ENCODE assay signal across 11 cellular contexts in genomic region chr15:45048784-45049631, GRCh38. TPM values are rescaled to one million over a fixed set of nuclear protein-coding genes. Genes with fewer than 3 reads are reported as not detected.
A peak's percentile ranks its signal among the peaks of the same experiment; 100 is the strongest.
DNase-seq lines count a peak whose midpoint lies in the region; ATAC-seq and TF ChIP-seq lines count a peak whose summit lies in the region.
"Had no signal": no experiment of that assay in that cellular context is flagged by ENCODE, and none has a peak within 500 bp of the region (broad histone marks: within the 10 kb centered on the region; RNA-seq: fewer than 3 reads in every experiment).

No MANE protein-coding gene starts in this region.

- peaks cover 7% of the 10 kb centered on the region for H3K36me3 Mint-ChIP-seq in effector memory CD8-positive, alpha-beta T cell (ENCODE audit: insufficient read depth)
- H3K36me3 Mint-ChIP-seq in progenitor cell of endocrine pancreas (ENCODE audit: insufficient read depth), result peaks cover 63% of the 10 kb centered on the region

- no peaks in the 10 kb centered on the region for H3F3A ChIP-seq in MM.1S (ENCODE audit: insufficient read depth, low read length)

- no peaks in the 10 kb centered on the region for H4K20me1 ChIP-seq in MM.1S (ENCODE audit: insufficient read depth, low read length)

- no peaks in the 10 kb centered on the region for H3K36me3 ChIP-seq in MM.1S (replicated peaks; ENCODE audit: insufficient read depth, low read length)
- no peaks in the 10 kb centered on the region for H3K36me3 ChIP-seq in ovary

- TF ChIP-seq EP300 in ovary (IDR thresholded peaks at IDR 0.05), result no peak

- peak overlapping the region; percentile 5; the same call in 1 of the 2 replicates for H3K4me2 ChIP-seq in MM.1S (ENCODE audit: low read depth, low read length)

- no peak overlapping the region for H2AFZ ChIP-seq in MM.1S (ENCODE audit: low read length)

- H3K9me3 ChIP-seq in MM.1S (replicated peaks; ENCODE audit: insufficient read depth, low read length) (no peaks in the 10 kb centered on the region), ovary (peaks cover 0 to 7% of the 10 kb centered on the region in 2 donors)
- H3K9me3 ChIP-seq: gastroesophageal sphincter had no signal

- 56 to 58% (median 57%) methylated on average over 7 of the region's 7 CpGs for WGBS in ovary, 3 donors

- H3K27ac ChIP-seq in MM.1S (ENCODE audit: low read length) (peak overlapping the region; percentile 31; the same call in 1 of the 2 replicates), ovary (no peak overlapping the region)
- H3K27ac ChIP-seq: gastroesophageal sphincter, WERI-Rb-1 had no signal

- H3K9me2 ChIP-seq in MM.1S (replicated peaks; ENCODE audit: insufficient read depth, low read length), result no peaks in the 10 kb centered on the region

- no peaks in the 10 kb centered on the region for H3K9me3 Mint-ChIP-seq in effector memory CD8-positive, alpha-beta T cell
- peaks cover 31% of the 10 kb centered on the region for H3K9me3 Mint-ChIP-seq in progenitor cell of endocrine pancreas (ENCODE audit: low read depth)

- H3K27ac Mint-ChIP-seq in effector memory CD8-positive, alpha-beta T cell, result no peak overlapping the region
- peak overlapping the region; percentile 95 for H3K27ac Mint-ChIP-seq in progenitor cell of endocrine pancreas

- H3K27me3 ChIP-seq in MM.1S (replicated peaks; ENCODE audit: insufficient read depth, low read length), result no peaks in the 10 kb centered on the region
- H3K27me3 ChIP-seq in ovary, result no peaks in the 10 kb centered on the region
- H3K27me3 ChIP-seq: gastroesophageal sphincter had no signal

- no peaks in the 10 kb centered on the region for H3K27me3 Mint-ChIP-seq in effector memory CD8-positive, alpha-beta T cell
- no peaks in the 10 kb centered on the region for H3K27me3 Mint-ChIP-seq in progenitor cell of endocrine pancreas

- H3K4me3 Mint-ChIP-seq in effector memory CD8-positive, alpha-beta T cell, result no peak overlapping the region
- H3K4me3 Mint-ChIP-seq in progenitor cell of endocrine pancreas (ENCODE audit: low read depth), result peak overlapping the region; percentile 46

- intact Hi-C loops in ovary (cut with DNase I), result no loop called here

- H3K4me1 ChIP-seq in MM.1S (ENCODE audit: low read length), result no peaks in the 10 kb centered on the region
- no peaks in the 10 kb centered on the region for H3K4me1 ChIP-seq in ovary (ENCODE audit: insufficient read depth)
- H3K4me1 ChIP-seq: gastroesophageal sphincter had no signal

- H3K4me3 ChIP-seq in MM.1S (ENCODE audit: low read length), result no peak overlapping the region
- H3K4me3 ChIP-seq in ovary, result no peak overlapping the region
- H3K4me3 ChIP-seq: gastroesophageal sphincter had no signal

- DNase-seq in MM.1S, result peak; percentile 7
- DNase-seq in effector memory CD8-positive, alpha-beta T cell, result no peak
- no peak for DNase-seq in progenitor cell of endocrine pancreas (ENCODE audit: low spot score, unreplicated experiment)
- no peak for DNase-seq in activated CD8-positive, alpha-beta memory T cell treated with anti-CD3 and anti-CD28 coated beads for 24 hours
- DNase-seq in ovary, result no peak
- no peak for DNase-seq in HK-2 (ENCODE audit: unreplicated experiment)
- DNase-seq: NCI-H2171 treated with DMSO at 0.1 percent for 48 hours, WERI-Rb-1 had no signal

- no peak overlapping the region for H3K9ac ChIP-seq in MM.1S (ENCODE audit: low read length)

- TF ChIP-seq CTCF in MM.1S (IDR thresholded peaks at IDR 0.05; ENCODE audit: low read length), result no peak
- TF ChIP-seq CTCF in progenitor cell of endocrine pancreas (IDR thresholded peaks at IDR 0.05; ENCODE audit: unreplicated experiment), result no peak
- TF ChIP-seq CTCF in ovary (IDR thresholded peaks at IDR 0.05), result no peak

- no peak for TF ChIP-seq POLR2A in ovary (IDR thresholded peaks at IDR 0.05)

- no peaks in the 10 kb centered on the region for H3K4me1 Mint-ChIP-seq in effector memory CD8-positive, alpha-beta T cell (ENCODE audit: low read depth in 2 of 2)
- peaks cover 7% of the 10 kb centered on the region for H3K4me1 Mint-ChIP-seq in progenitor cell of endocrine pancreas (ENCODE audit: low read depth)

- ATAC-seq in GM18867 (IDR thresholded peaks at IDR 0.05; ENCODE audit: unreplicated experiment) (peak; percentile 61), HG03097 (IDR thresholded peaks at IDR 0.05; ENCODE audit: low FRiP score, unreplicated experiment) (no peak)
- ATAC-seq in effector memory CD8-positive, alpha-beta T cell (replicated peaks), result peak; percentile 71
- ATAC-seq: gastroesophageal sphincter had no signal

- no peaks in the 10 kb centered on the region for H3K79me2 ChIP-seq in MM.1S (ENCODE audit: low read length)

RNA-seq across cellular contexts. Expression of gene SORD, which starts 26.0 kb away (rescaled TPM):
- total RNA-seq in progenitor cell of endocrine pancreas (247 and 300 TPM in 2 replicates), ovary (10 to 100 TPM in 3 of 7 donors, 1 to 10 TPM in 4; 3.9 to 10.4 (median 8.3) TPM)
- polyA plus RNA-seq in ovary, result 10 to 100 TPM in 1 of 2 donors, 1 to 10 TPM in 1; 4.3 to 25.0 TPM

Comparison
In these comparisons a context has a peak if more than half of its experiments do, and no peak if none do; other contexts are left out.
1. RNA of gene SORD, which starts 26.0 kb away (total RNA-seq): 247 to 300 TPM in progenitor cell of endocrine pancreas; 3.9 to 10.4 TPM in ovary; every median in the first group is over 10 times any median in the second.